In the genomic region with DNA sequence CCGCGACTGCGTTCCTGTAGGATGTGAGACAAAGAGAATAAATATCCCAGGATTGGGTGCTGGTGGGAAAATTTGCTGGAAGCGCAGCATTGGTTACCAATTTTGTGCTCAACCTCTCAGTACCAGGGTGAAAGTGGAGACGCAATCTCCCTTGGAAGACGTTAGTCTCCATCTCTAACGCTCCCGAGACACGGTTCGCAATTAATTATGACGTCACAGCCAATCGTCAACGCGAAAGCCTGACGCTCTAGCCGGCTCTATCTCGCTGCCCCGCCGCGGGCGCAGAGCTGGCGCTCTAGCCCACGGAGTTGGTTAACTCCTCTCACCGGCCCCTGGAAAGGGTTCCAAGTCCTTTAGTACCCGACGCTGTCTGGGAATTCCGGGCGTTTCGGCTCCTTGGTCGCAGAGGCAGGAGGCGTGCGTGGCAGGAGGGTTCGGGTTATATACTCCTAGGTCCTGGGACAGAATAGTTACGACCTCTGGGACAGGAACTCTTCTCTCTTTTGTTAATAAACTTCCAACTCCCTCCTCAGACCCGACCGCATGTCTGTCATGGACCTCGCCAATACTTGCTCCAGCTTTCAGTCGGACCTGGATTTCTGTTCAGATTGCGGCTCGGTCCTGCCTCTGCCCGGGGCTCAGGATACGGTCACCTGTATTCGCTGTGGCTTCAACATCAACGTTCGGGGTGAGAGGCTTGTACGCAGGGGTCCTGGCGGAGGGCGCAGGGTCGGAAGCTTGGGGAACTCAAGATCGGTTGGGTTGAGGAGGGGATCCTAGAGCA, we compare ENCODE assay signal across 1 cellular context.
TF ChIP-seq lines count a peak whose summit lies in the region.

A gene with protein sequence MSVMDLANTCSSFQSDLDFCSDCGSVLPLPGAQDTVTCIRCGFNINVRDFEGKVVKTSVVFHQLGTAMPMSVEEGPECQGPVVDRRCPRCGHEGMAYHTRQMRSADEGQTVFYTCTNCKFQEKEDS (plus strand): TSS at position 284 of the 784 bp plus-strand sequence. CDS start 260 bp downstream, at position 544.

TF ChIP-seq in K562, 482 proteins besides CTCF, POLR2A, EP300 and RAD21 (continued from another document and continues in another):
- TF ChIP-seq, protein P1, sequence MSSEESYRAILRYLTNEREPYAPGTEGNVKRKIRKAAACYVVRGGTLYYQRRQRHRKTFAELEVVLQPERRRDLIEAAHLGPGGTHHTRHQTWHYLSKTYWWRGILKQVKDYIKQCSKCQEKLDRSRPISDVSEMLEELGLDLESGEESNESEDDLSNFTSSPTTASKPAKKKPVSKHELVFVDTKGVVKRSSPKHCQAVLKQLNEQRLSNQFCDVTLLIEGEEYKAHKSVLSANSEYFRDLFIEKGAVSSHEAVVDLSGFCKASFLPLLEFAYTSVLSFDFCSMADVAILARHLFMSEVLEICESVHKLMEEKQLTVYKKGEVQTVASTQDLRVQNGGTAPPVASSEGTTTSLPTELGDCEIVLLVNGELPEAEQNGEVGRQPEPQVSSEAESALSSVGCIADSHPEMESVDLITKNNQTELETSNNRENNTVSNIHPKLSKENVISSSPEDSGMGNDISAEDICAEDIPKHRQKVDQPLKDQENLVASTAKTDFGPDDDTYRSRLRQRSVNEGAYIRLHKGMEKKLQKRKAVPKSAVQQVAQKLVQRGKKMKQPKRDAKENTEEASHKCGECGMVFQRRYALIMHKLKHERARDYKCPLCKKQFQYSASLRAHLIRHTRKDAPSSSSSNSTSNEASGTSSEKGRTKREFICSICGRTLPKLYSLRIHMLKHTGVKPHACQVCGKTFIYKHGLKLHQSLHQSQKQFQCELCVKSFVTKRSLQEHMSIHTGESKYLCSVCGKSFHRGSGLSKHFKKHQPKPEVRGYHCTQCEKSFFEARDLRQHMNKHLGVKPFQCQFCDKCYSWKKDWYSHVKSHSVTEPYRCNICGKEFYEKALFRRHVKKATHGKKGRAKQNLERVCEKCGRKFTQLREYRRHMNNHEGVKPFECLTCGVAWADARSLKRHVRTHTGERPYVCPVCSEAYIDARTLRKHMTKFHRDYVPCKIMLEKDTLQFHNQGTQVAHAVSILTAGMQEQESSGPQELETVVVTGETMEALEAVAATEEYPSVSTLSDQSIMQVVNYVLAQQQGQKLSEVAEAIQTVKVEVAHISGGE (CRISPR knock-in tag; IDR thresholded peaks at IDR 0.05) = peak in 1 of 3 experiments; percentile 87; a peak in 2 of 6 replicates
- TF ChIP-seq SP1 (CRISPR knock-in tag; IDR thresholded peaks at IDR 0.05) = peak; percentile 75
- no peak for TF ChIP-seq RBM25 (IDR thresholded peaks at IDR 0.05; ENCODE audit: low read depth, low read length, severe bottlenecking)
- no peak for TF ChIP-seq NCOA4 (IDR thresholded peaks at IDR 0.05; ENCODE audit: partially characterized antibody)
- no peak for TF ChIP-seq LARP7 (IDR thresholded peaks at IDR 0.05)
- peak; percentile 55; the same call in 1 of the 2 replicates for TF ChIP-seq TEAD4 (IDR thresholded peaks at IDR 0.05; ENCODE audit: low read length)
- no peak for TF ChIP-seq TEAD4 (CRISPR knock-in tag; IDR thresholded peaks at IDR 0.05; ENCODE audit: borderline replicate concordance)
- no peak for TF ChIP-seq SRF (CRISPR knock-in tag; IDR thresholded peaks at IDR 0.05)
- TF ChIP-seq, protein P2, sequence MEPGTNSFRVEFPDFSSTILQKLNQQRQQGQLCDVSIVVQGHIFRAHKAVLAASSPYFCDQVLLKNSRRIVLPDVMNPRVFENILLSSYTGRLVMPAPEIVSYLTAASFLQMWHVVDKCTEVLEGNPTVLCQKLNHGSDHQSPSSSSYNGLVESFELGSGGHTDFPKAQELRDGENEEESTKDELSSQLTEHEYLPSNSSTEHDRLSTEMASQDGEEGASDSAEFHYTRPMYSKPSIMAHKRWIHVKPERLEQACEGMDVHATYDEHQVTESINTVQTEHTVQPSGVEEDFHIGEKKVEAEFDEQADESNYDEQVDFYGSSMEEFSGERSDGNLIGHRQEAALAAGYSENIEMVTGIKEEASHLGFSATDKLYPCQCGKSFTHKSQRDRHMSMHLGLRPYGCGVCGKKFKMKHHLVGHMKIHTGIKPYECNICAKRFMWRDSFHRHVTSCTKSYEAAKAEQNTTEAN (CRISPR knock-in tag; IDR thresholded peaks at IDR 0.05) = no peak
- TF ChIP-seq KLF6 (CRISPR knock-in tag; IDR thresholded peaks at IDR 0.05; ENCODE audit: borderline replicate concordance) = no peak; the same call in 1 of the 2 replicates
- TF ChIP-seq, protein P3, sequence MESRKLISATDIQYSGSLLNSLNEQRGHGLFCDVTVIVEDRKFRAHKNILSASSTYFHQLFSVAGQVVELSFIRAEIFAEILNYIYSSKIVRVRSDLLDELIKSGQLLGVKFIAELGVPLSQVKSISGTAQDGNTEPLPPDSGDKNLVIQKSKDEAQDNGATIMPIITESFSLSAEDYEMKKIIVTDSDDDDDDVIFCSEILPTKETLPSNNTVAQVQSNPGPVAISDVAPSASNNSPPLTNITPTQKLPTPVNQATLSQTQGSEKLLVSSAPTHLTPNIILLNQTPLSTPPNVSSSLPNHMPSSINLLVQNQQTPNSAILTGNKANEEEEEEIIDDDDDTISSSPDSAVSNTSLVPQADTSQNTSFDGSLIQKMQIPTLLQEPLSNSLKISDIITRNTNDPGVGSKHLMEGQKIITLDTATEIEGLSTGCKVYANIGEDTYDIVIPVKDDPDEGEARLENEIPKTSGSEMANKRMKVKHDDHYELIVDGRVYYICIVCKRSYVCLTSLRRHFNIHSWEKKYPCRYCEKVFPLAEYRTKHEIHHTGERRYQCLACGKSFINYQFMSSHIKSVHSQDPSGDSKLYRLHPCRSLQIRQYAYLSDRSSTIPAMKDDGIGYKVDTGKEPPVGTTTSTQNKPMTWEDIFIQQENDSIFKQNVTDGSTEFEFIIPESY (CRISPR knock-in tag; IDR thresholded peaks at IDR 0.05) = no peak
- TF ChIP-seq ZNF431 (CRISPR knock-in tag; IDR thresholded peaks at IDR 0.05) = peak; percentile 28; the same call in 1 of the 2 replicates
- no peak for TF ChIP-seq ZNF212 (CRISPR knock-in tag; IDR thresholded peaks at IDR 0.05)
- TF ChIP-seq, protein P4, sequence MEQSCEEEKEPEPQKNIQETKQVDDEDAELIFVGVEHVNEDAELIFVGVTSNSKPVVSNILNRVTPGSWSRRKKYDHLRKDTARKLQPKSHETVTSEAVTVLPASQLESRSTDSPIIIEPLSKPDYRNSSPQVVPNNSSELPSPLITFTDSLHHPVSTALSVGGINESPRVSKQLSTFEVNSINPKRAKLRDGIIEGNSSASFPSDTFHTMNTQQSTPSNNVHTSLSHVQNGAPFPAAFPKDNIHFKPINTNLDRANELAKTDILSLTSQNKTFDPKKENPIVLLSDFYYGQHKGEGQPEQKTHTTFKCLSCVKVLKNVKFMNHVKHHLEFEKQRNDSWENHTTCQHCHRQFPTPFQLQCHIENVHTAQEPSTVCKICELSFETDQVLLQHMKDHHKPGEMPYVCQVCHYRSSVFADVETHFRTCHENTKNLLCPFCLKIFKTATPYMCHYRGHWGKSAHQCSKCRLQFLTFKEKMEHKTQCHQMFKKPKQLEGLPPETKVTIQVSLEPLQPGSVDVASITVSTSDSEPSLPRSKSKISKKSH (CRISPR knock-in tag; IDR thresholded peaks at IDR 0.05) = no peak
- peak; percentile 94 for TF ChIP-seq HNRNPLL (IDR thresholded peaks at IDR 0.05; ENCODE audit: low read depth, low read length, poor library complexity, severe bottlenecking)
- no peak for TF ChIP-seq DACH1 (IDR thresholded peaks at IDR 0.05; ENCODE audit: partially characterized antibody)
- TF ChIP-seq, protein P5, sequence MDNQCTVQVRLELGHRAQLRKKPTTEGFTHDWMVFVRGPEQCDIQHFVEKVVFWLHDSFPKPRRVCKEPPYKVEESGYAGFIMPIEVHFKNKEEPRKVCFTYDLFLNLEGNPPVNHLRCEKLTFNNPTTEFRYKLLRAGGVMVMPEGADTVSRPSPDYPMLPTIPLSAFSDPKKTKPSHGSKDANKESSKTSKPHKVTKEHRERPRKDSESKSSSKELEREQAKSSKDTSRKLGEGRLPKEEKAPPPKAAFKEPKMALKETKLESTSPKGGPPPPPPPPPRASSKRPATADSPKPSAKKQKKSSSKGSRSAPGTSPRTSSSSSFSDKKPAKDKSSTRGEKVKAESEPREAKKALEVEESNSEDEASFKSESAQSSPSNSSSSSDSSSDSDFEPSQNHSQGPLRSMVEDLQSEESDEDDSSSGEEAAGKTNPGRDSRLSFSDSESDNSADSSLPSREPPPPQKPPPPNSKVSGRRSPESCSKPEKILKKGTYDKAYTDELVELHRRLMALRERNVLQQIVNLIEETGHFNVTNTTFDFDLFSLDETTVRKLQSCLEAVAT (IDR thresholded peaks at IDR 0.05) = peak in 1 of 2 experiments; percentile 92; a peak in 2 of 4 replicates
- TF ChIP-seq, protein P6, sequence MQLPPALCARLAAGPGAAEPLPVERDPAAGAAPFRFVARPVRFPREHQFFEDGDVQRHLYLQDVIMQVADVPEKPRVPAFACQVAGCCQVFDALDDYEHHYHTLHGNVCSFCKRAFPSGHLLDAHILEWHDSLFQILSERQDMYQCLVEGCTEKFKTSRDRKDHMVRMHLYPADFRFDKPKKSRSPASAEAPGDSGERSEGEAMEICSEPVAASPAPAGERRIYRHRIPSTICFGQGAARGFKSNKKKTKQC (CRISPR knock-in tag; IDR thresholded peaks at IDR 0.05) = 0 out of 2 replicates have a peak, but pooled peaks have one; percentile 11
- TF ChIP-seq ZNF561 (CRISPR knock-in tag; conservative IDR thresholded peaks at IDR 0.05) = no peak
- peak; percentile 83 for TF ChIP-seq POLR2B (IDR thresholded peaks at IDR 0.05; ENCODE audit: low read depth, partially characterized antibody)
- no peak for TF ChIP-seq SNRNP70 (optimal IDR thresholded peaks at IDR 0.05; ENCODE audit: low read depth, low read length)
- no peak for TF ChIP-seq ZC3H11A (IDR thresholded peaks at IDR 0.05; ENCODE audit: low read depth, low read length)
- no peak for TF ChIP-seq NR3C1 (CRISPR knock-in tag; IDR thresholded peaks at IDR 0.05)
- TF ChIP-seq, protein P7, sequence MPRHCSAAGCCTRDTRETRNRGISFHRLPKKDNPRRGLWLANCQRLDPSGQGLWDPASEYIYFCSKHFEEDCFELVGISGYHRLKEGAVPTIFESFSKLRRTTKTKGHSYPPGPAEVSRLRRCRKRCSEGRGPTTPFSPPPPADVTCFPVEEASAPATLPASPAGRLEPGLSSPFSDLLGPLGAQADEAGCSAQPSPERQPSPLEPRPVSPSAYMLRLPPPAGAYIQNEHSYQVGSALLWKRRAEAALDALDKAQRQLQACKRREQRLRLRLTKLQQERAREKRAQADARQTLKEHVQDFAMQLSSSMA (CRISPR knock-in tag; IDR thresholded peaks at IDR 0.05) = no peak
- no peak for TF ChIP-seq ZNF830 (CRISPR knock-in tag; IDR thresholded peaks at IDR 0.05)
- TF ChIP-seq KLF13 (tag; IDR thresholded peaks at IDR 0.05; ENCODE audit: borderline replicate concordance, low read depth) = no peak
- TF ChIP-seq ZNF354B (CRISPR knock-in tag; IDR thresholded peaks at IDR 0.05) = no peak
- TF ChIP-seq, protein P8, sequence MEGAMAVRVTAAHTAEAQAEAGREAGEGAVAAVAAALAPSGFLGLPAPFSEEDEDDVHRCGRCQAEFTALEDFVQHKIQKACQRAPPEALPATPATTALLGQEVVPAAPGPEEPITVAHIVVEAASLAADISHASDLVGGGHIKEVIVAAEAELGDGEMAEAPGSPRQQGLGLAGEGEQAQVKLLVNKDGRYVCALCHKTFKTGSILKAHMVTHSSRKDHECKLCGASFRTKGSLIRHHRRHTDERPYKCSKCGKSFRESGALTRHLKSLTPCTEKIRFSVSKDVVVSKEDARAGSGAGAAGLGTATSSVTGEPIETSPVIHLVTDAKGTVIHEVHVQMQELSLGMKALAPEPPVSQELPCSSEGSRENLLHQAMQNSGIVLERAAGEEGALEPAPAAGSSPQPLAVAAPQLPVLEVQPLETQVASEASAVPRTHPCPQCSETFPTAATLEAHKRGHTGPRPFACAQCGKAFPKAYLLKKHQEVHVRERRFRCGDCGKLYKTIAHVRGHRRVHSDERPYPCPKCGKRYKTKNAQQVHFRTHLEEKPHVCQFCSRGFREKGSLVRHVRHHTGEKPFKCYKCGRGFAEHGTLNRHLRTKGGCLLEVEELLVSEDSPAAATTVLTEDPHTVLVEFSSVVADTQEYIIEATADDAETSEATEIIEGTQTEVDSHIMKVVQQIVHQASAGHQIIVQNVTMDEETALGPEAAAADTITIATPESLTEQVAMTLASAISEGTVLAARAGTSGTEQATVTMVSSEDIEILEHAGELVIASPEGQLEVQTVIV (CRISPR knock-in tag; IDR thresholded peaks at IDR 0.05; ENCODE audit: borderline replicate concordance) = no peak
- TF ChIP-seq, protein P9, sequence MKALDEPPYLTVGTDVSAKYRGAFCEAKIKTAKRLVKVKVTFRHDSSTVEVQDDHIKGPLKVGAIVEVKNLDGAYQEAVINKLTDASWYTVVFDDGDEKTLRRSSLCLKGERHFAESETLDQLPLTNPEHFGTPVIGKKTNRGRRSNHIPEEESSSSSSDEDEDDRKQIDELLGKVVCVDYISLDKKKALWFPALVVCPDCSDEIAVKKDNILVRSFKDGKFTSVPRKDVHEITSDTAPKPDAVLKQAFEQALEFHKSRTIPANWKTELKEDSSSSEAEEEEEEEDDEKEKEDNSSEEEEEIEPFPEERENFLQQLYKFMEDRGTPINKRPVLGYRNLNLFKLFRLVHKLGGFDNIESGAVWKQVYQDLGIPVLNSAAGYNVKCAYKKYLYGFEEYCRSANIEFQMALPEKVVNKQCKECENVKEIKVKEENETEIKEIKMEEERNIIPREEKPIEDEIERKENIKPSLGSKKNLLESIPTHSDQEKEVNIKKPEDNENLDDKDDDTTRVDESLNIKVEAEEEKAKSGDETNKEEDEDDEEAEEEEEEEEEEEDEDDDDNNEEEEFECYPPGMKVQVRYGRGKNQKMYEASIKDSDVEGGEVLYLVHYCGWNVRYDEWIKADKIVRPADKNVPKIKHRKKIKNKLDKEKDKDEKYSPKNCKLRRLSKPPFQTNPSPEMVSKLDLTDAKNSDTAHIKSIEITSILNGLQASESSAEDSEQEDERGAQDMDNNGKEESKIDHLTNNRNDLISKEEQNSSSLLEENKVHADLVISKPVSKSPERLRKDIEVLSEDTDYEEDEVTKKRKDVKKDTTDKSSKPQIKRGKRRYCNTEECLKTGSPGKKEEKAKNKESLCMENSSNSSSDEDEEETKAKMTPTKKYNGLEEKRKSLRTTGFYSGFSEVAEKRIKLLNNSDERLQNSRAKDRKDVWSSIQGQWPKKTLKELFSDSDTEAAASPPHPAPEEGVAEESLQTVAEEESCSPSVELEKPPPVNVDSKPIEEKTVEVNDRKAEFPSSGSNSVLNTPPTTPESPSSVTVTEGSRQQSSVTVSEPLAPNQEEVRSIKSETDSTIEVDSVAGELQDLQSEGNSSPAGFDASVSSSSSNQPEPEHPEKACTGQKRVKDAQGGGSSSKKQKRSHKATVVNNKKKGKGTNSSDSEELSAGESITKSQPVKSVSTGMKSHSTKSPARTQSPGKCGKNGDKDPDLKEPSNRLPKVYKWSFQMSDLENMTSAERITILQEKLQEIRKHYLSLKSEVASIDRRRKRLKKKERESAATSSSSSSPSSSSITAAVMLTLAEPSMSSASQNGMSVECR (CRISPR knock-in tag; IDR thresholded peaks at IDR 0.05) = 0 out of 2 replicates have a peak, but pooled peaks have one; percentile 8
- TF ChIP-seq, protein P10, sequence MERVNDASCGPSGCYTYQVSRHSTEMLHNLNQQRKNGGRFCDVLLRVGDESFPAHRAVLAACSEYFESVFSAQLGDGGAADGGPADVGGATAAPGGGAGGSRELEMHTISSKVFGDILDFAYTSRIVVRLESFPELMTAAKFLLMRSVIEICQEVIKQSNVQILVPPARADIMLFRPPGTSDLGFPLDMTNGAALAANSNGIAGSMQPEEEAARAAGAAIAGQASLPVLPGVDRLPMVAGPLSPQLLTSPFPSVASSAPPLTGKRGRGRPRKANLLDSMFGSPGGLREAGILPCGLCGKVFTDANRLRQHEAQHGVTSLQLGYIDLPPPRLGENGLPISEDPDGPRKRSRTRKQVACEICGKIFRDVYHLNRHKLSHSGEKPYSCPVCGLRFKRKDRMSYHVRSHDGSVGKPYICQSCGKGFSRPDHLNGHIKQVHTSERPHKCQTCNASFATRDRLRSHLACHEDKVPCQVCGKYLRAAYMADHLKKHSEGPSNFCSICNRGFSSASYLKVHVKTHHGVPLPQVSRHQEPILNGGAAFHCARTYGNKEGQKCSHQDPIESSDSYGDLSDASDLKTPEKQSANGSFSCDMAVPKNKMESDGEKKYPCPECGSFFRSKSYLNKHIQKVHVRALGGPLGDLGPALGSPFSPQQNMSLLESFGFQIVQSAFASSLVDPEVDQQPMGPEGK (CRISPR knock-in tag; IDR thresholded peaks at IDR 0.05; ENCODE audit: borderline replicate concordance) = no peak
- no peak for TF ChIP-seq ZNF133 (CRISPR knock-in tag; IDR thresholded peaks at IDR 0.05)
